Comparison of ENCODE assay signal across 2 cellular contexts in the genomic region with DNA sequence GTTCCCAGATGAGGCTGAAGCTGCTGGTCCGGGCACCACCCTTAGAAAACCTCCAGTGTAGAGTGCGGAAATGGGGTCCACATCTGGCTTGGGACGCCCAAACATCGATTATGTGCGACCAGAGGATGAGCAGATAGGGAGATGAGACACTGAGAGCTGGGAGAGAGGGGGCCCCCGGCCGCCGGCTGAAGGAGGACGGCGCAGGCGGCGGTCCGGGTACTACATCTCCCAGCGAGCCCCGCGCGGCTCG.
TF ChIP-seq lines count a peak whose summit lies in the region.

No MANE protein-coding gene starts in this region.

TF ChIP-seq in H1, 55 proteins besides CTCF, POLR2A, EP300 and RAD21:
- TF ChIP-seq KDM4A (IDR thresholded peaks at IDR 0.05; ENCODE audit: low read depth, low read length, severe bottlenecking): peak; percentile 73
- TF ChIP-seq EZH2 (IDR thresholded peaks at IDR 0.05; ENCODE audit: low read depth, low read length, severe bottlenecking): peak; percentile 26
- no peak for TF ChIP-seq EGR1 (IDR thresholded peaks at IDR 0.05; ENCODE audit: borderline replicate concordance, low read depth, low read length)
- no peak for TF ChIP-seq JUN (IDR thresholded peaks at IDR 0.05; ENCODE audit: low read depth, low read length)
- TF ChIP-seq SIX5 (IDR thresholded peaks at IDR 0.05; ENCODE audit: low read depth, low read length): peak; percentile 85

TF ChIP-seq in neural cell, 6 proteins besides CTCF, POLR2A, EP300 and RAD21:
- TF ChIP-seq TAF1 (IDR thresholded peaks at IDR 0.05; ENCODE audit: low read depth): peak; percentile 27
- TF ChIP-seq MXI1 (conservative IDR thresholded peaks at IDR 0.05; ENCODE audit: poor library complexity, severe bottlenecking): no peak
